11 cellular contexts compared by ENCODE assay signal in genomic region chr20:53599378-53599777, GRCh38. TPM values are rescaled to one million over a fixed set of nuclear protein-coding genes. Genes with fewer than 3 reads are reported as not detected.
DNase-seq lines count a peak whose midpoint lies in the region; ATAC-seq and TF ChIP-seq lines count a peak whose summit lies in the region.
"Had no signal": no experiment of that assay in that cellular context is flagged by ENCODE, and none has a peak within 500 bp of the region (broad histone marks: within the 10 kb centered on the region; RNA-seq: fewer than 3 reads in every experiment).

No MANE protein-coding gene starts in this region.

- H3K27me3 ChIP-seq in stomach (no peaks in the 10 kb centered on the region), uterus (no peaks in the 10 kb centered on the region)

- H3K4me3 Mint-ChIP-seq in activated naive CD4-positive, alpha-beta T cell treated with anti-CD3 and anti-CD28 coated beads, Interleukin-2, amount 50 U/mL, for 24 hours, result no peak overlapping the region
- no peak overlapping the region for H3K4me3 Mint-ChIP-seq in T-cell
- H3K4me3 Mint-ChIP-seq in endothelial cell (ENCODE audit: unreplicated experiment), result no peak overlapping the region

- ATAC-seq in T-cell (replicated peaks in 1 of 4), result no peak
- no peak for ATAC-seq in HG02870 (IDR thresholded peaks at IDR 0.05; ENCODE audit: unreplicated experiment)
- ATAC-seq in HG02678 (IDR thresholded peaks at IDR 0.05; ENCODE audit: unreplicated experiment), result no peak
- ATAC-seq: left cardiac atrium had no signal

- peak overlapping the region; percentile 82 for H3K27ac Mint-ChIP-seq in activated naive CD4-positive, alpha-beta T cell treated with anti-CD3 and anti-CD28 coated beads, Interleukin-2, amount 50 U/mL, for 24 hours
- peak overlapping the region; percentile 93 to 94 for H3K27ac Mint-ChIP-seq in T-cell
- peak overlapping the region; percentile 3 for H3K27ac Mint-ChIP-seq in endothelial cell (ENCODE audit: unreplicated experiment)

- intact Hi-C loops in stomach (cut with DNase I; ENCODE audit: low total_unique reads) (no loop called here), uterus (cut with DNase I; ENCODE audit: low total_unique reads) (no loop called here)

- H3K4me1 ChIP-seq in stomach, result peaks cover 0 to 42% (median 19%) of the 10 kb centered on the region in 4 donors
- no peaks in the 10 kb centered on the region for H3K4me1 ChIP-seq in uterus

- no peak for DNase-seq in activated naive CD4-positive, alpha-beta T cell treated with Interleukin-2 at 50 U/mL for 16 hours
- no peak for DNase-seq in T-cell
- DNase-seq in endothelial cell (ENCODE audit: low spot score), result no peak
- DNase-seq in stomach, result peak; percentile 21
- no peak for DNase-seq in uterus
- DNase-seq: Karpas-422, NCI-H2029 had no signal

- H3K9me3 Mint-ChIP-seq in activated naive CD4-positive, alpha-beta T cell treated with anti-CD3 and anti-CD28 coated beads, Interleukin-2, amount 50 U/mL, for 24 hours, result no peaks in the 10 kb centered on the region
- H3K9me3 Mint-ChIP-seq in T-cell (no peaks in the 10 kb centered on the region), endothelial cell (ENCODE audit: unreplicated experiment) (no peaks in the 10 kb centered on the region)

- TF ChIP-seq POLR2A in stomach (IDR thresholded peaks at IDR 0.05), result no peak
- TF ChIP-seq POLR2A in uterus (IDR thresholded peaks at IDR 0.05), result no peak

- POLR2A ChIA-PET in T-cell (lab: Charles Lee), result interaction anchor here in 1 of 2 donors (0.8 kb wide), 1 partner anchor 24 kb away, joined by 3 read pairs; no protein-coding TSS in a partner anchor

- 18 to 47% (median 33%) methylated on average over 4 of the region's 4 CpGs for WGBS in stomach, 5 donors

- peak overlapping the region in 1 of 5 donors; percentile 100 for H3K27ac ChIP-seq in stomach
- H3K27ac ChIP-seq in uterus, result no peak overlapping the region

- H3K27me3 Mint-ChIP-seq in activated naive CD4-positive, alpha-beta T cell treated with anti-CD3 and anti-CD28 coated beads, Interleukin-2, amount 50 U/mL, for 24 hours, result no peaks in the 10 kb centered on the region
- H3K27me3 Mint-ChIP-seq in T-cell (no peaks in the 10 kb centered on the region), endothelial cell (ENCODE audit: unreplicated experiment) (peaks cover 5% of the 10 kb centered on the region)

- TF ChIP-seq CTCF in endothelial cell (IDR thresholded peaks at IDR 0.05; ENCODE audit: unreplicated experiment), result no peak
- TF ChIP-seq CTCF in stomach (IDR thresholded peaks at IDR 0.05), result no peak
- TF ChIP-seq CTCF in uterus (IDR thresholded peaks at IDR 0.05), result no peak

- TF ChIP-seq EP300 in stomach (IDR thresholded peaks at IDR 0.05), result no peak

- peaks cover 66% of the 10 kb centered on the region for H3K4me1 Mint-ChIP-seq in activated naive CD4-positive, alpha-beta T cell treated with anti-CD3 and anti-CD28 coated beads, Interleukin-2, amount 50 U/mL, for 24 hours
- H3K4me1 Mint-ChIP-seq in T-cell, result peaks cover 67 to 78% (median 72%) of the 10 kb centered on the region in 3 donors
- H3K4me1 Mint-ChIP-seq in endothelial cell (ENCODE audit: unreplicated experiment), result peaks cover 34% of the 10 kb centered on the region

- peaks cover 5% of the 10 kb centered on the region for H3K36me3 Mint-ChIP-seq in activated naive CD4-positive, alpha-beta T cell treated with anti-CD3 and anti-CD28 coated beads, Interleukin-2, amount 50 U/mL, for 24 hours
- H3K36me3 Mint-ChIP-seq in T-cell, result peaks cover 20% of the 10 kb centered on the region
- no peaks in the 10 kb centered on the region for H3K36me3 Mint-ChIP-seq in endothelial cell (ENCODE audit: low read depth, unreplicated experiment)

- CTCF ChIA-PET in T-cell (lab: Charles Lee), result interaction anchor here in 1 of 2 donors (0.6 to 0.7 kb wide), 3 partner anchors 22 to 303 kb away, joined by 3 read pairs; no protein-coding TSS in a partner anchor

- no peaks in the 10 kb centered on the region for H3K36me3 ChIP-seq in stomach
- no peaks in the 10 kb centered on the region for H3K36me3 ChIP-seq in uterus

- H3K9me3 ChIP-seq in stomach (no peaks in the 10 kb centered on the region), uterus (no peaks in the 10 kb centered on the region)

- H3K4me3 ChIP-seq in stomach (no peak overlapping the region), uterus (no peak overlapping the region)

RNA-seq across cellular contexts. Expression of gene ZNF217, which starts 5.7 kb away (rescaled TPM):
- total RNA-seq in T-cell, result 10 to 100 TPM; 57.6 to 92.4 (median 87.5) TPM
- 76.7 TPM for total RNA-seq in endothelial cell (ENCODE audit: unreplicated experiment)
- total RNA-seq in stomach, result 10 to 100 TPM; 24.3 to 40.2 (median 31.7) TPM
- 1 to 10 TPM; 6.3 to 9.6 (median 7.1) TPM for polyA plus RNA-seq in stomach
- 10 to 100 TPM in 3 of 4 donors, 1 to 10 TPM in 1; 7.4 to 37.8 (median 18.4) TPM for total RNA-seq in uterus

Comparison
In these comparisons a context has a peak if more than half of its experiments do, and no peak if none do; other contexts are left out.
1. H3K27ac Mint-ChIP-seq: peak in every context shown above with its lines; median percentile 94 in T-cell; 82 in activated naive CD4-positive, alpha-beta T cell treated with anti-CD3 and anti-CD28 coated beads, Interleukin-2, amount 50 U/mL, for 24 hours; 3 in endothelial cell.